In genomic region chr1:29105822-29106221, GRCh38 we compare ENCODE assay signal across 2 cellular contexts.
TF ChIP-seq lines count a peak whose summit lies in the region.

No MANE protein-coding gene starts in this region.

TF ChIP-seq in K562, 482 proteins besides CTCF, POLR2A, EP300 and RAD21 (continues in another document):
- TF ChIP-seq MAFK (IDR thresholded peaks at IDR 0.05; ENCODE audit: low read length) (no peak), ZNF274 (IDR thresholded peaks at IDR 0.05; ENCODE audit: borderline replicate concordance, low read depth, low read length) (no peak), CHCHD3 (CRISPR knock-in tag; IDR thresholded peaks at IDR 0.05) (no peak), MEIS2 (IDR thresholded peaks at IDR 0.05; ENCODE audit: partially characterized antibody) (peak; percentile 64), RREB1 (CRISPR knock-in tag; IDR thresholded peaks at IDR 0.05) (no peak), MBD1 (CRISPR knock-in tag; IDR thresholded peaks at IDR 0.05) (no peak), HCFC1 (IDR thresholded peaks at IDR 0.05; ENCODE audit: low read depth, low read length) (no peak), ZBTB11 (CRISPR knock-in tag; IDR thresholded peaks at IDR 0.05) (no peak), ZBTB9 (CRISPR knock-in tag; IDR thresholded peaks at IDR 0.05) (no peak), ELK3 (CRISPR knock-in tag; IDR thresholded peaks at IDR 0.05) (no peak), HIVEP1 (CRISPR knock-in tag; IDR thresholded peaks at IDR 0.05) (no peak)

TF ChIP-seq in HepG2, 621 proteins besides CTCF, POLR2A, EP300 and RAD21 (continues in another document):
- no peak for TF ChIP-seq ZNF598 (CRISPR knock-in tag; IDR thresholded peaks at IDR 0.05; ENCODE audit: borderline replicate concordance)
- TF ChIP-seq POLR2AphosphoS2 (IDR thresholded peaks at IDR 0.05; ENCODE audit: low read depth, low read length), result no peak
- peak; percentile 68 for TF ChIP-seq RXRB (CRISPR knock-in tag; IDR thresholded peaks at IDR 0.05; ENCODE audit: borderline replicate concordance)
- TF ChIP-seq KDM6A (CRISPR knock-in tag; IDR thresholded peaks at IDR 0.05; ENCODE audit: low read depth), result 0 out of 2 replicates have a peak, but pooled peaks have one; percentile 42
- no peak for TF ChIP-seq TAF1 (CRISPR knock-in tag; IDR thresholded peaks at IDR 0.05)
- peak; percentile 72 for TF ChIP-seq ELF3 (CRISPR knock-in tag; IDR thresholded peaks at IDR 0.05)
- TF ChIP-seq ZFX (CRISPR knock-in tag; IDR thresholded peaks at IDR 0.05; ENCODE audit: low read depth), result peak; percentile 27; the same call in 1 of the 2 replicates
- TF ChIP-seq TRIM24 (CRISPR knock-in tag; IDR thresholded peaks at IDR 0.05), result no peak
- TF ChIP-seq ZNF891 (CRISPR knock-in tag; IDR thresholded peaks at IDR 0.05), result no peak
- no peak for TF ChIP-seq ONECUT2 (CRISPR knock-in tag; IDR thresholded peaks at IDR 0.05)
- no peak for TF ChIP-seq REXO4 (CRISPR knock-in tag; IDR thresholded peaks at IDR 0.05; ENCODE audit: borderline replicate concordance)
- no peak for TF ChIP-seq AHR (CRISPR knock-in tag; IDR thresholded peaks at IDR 0.05)
- no peak; the same call in 1 of the 2 replicates for TF ChIP-seq FOXJ3 (CRISPR knock-in tag; IDR thresholded peaks at IDR 0.05; ENCODE audit: borderline replicate concordance)
- TF ChIP-seq ZNF44 (CRISPR knock-in tag; IDR thresholded peaks at IDR 0.05), result no peak
- TF ChIP-seq TBP (CRISPR knock-in tag; IDR thresholded peaks at IDR 0.05), result no peak
- no peak for TF ChIP-seq ZBTB8A (CRISPR knock-in tag; IDR thresholded peaks at IDR 0.05; ENCODE audit: borderline replicate concordance, low read depth)
- TF ChIP-seq HOXA3 (CRISPR knock-in tag; IDR thresholded peaks at IDR 0.05), result no peak
- TF ChIP-seq ZEB1 (IDR thresholded peaks at IDR 0.05; ENCODE audit: insufficient replicate concordance, low read depth), result no peak
- peak; percentile 75 for TF ChIP-seq SALL1 (CRISPR knock-in tag; IDR thresholded peaks at IDR 0.05)
- no peak for TF ChIP-seq SOX13 (IDR thresholded peaks at IDR 0.05)
- TF ChIP-seq SOX13 (CRISPR knock-in tag; conservative IDR thresholded peaks at IDR 0.05 in 1 of 2, IDR thresholded peaks at IDR 0.05 in 1 of 2), result peak in 1 of 2 experiments; percentile 46; a peak in 1 of 4 replicates
- TF ChIP-seq ZNF788 (CRISPR knock-in tag; IDR thresholded peaks at IDR 0.05; ENCODE audit: borderline replicate concordance), result no peak
- no peak for TF ChIP-seq GATA4 (IDR thresholded peaks at IDR 0.05; ENCODE audit: borderline replicate concordance, low read depth)
- TF ChIP-seq HNRNPLL (IDR thresholded peaks at IDR 0.05; ENCODE audit: low read depth, low read length, poor library complexity, severe bottlenecking), result no peak
- TF ChIP-seq SP1 (IDR thresholded peaks at IDR 0.05), result no peak
- no peak for TF ChIP-seq SP1 (CRISPR knock-in tag; IDR thresholded peaks at IDR 0.05)
- TF ChIP-seq RAD51 (IDR thresholded peaks at IDR 0.05; ENCODE audit: borderline replicate concordance), result no peak
- TF ChIP-seq FOXK2 (IDR thresholded peaks at IDR 0.05), result peak; percentile 9; the same call in 1 of the 2 replicates
- TF ChIP-seq KDM1A (CRISPR knock-in tag; IDR thresholded peaks at IDR 0.05), result peak; percentile 70; the same call in 1 of the 2 replicates
- no peak for TF ChIP-seq RELA (CRISPR knock-in tag; IDR thresholded peaks at IDR 0.05)
- TF ChIP-seq ZNF576 (CRISPR knock-in tag; IDR thresholded peaks at IDR 0.05), result no peak
- TF ChIP-seq NFATC3 (CRISPR knock-in tag; IDR thresholded peaks at IDR 0.05), result no peak
- no peak for TF ChIP-seq TRIM22 (IDR thresholded peaks at IDR 0.05)
- TF ChIP-seq HDAC6 (IDR thresholded peaks at IDR 0.05; ENCODE audit: low read depth, low read length), result no peak
- peak; percentile 57 for TF ChIP-seq HDAC2 (CRISPR knock-in tag; IDR thresholded peaks at IDR 0.05)
- no peak for TF ChIP-seq ZBTB49 (CRISPR knock-in tag; IDR thresholded peaks at IDR 0.05; ENCODE audit: borderline replicate concordance)
- no peak for TF ChIP-seq ATF7 (IDR thresholded peaks at IDR 0.05)
- TF ChIP-seq ATF7 (CRISPR knock-in tag; IDR thresholded peaks at IDR 0.05), result no peak
- no peak for TF ChIP-seq EZH2 (conservative IDR thresholded peaks at IDR 0.05; ENCODE audit: low read depth, low read length)
- peak; percentile 59; the same call in 1 of the 2 replicates for TF ChIP-seq HOMEZ (CRISPR knock-in tag; IDR thresholded peaks at IDR 0.05; ENCODE audit: low read depth)
- TF ChIP-seq ZFP82 (CRISPR knock-in tag; IDR thresholded peaks at IDR 0.05; ENCODE audit: borderline replicate concordance), result no peak
- TF ChIP-seq NONO (IDR thresholded peaks at IDR 0.05), result no peak
- TF ChIP-seq NONO (CRISPR knock-in tag; conservative IDR thresholded peaks at IDR 0.05), result 0 out of 2 replicates have a peak, but pooled peaks have one; percentile 41
- no peak for TF ChIP-seq ZNF232 (CRISPR knock-in tag; IDR thresholded peaks at IDR 0.05; ENCODE audit: borderline replicate concordance)
- no peak for TF ChIP-seq CENPBD1 (CRISPR knock-in tag; IDR thresholded peaks at IDR 0.05; ENCODE audit: borderline replicate concordance, low read depth)
- peak; percentile 36 for TF ChIP-seq FOSL2 (CRISPR knock-in tag; IDR thresholded peaks at IDR 0.05)
- TF ChIP-seq GABPB1 (CRISPR knock-in tag; IDR thresholded peaks at IDR 0.05), result no peak
- TF ChIP-seq RARA (CRISPR knock-in tag; IDR thresholded peaks at IDR 0.05), result peak; percentile 65; the same call in 1 of the 2 replicates
- TF ChIP-seq NFE2L2 (IDR thresholded peaks at IDR 0.05; ENCODE audit: low read length), result peak; percentile 44; the same call in 1 of the 2 replicates
- no peak for TF ChIP-seq ZFP1 (CRISPR knock-in tag; IDR thresholded peaks at IDR 0.05)
- no peak for TF ChIP-seq SP4 (CRISPR knock-in tag; IDR thresholded peaks at IDR 0.05)
- TF ChIP-seq GTF3A (CRISPR knock-in tag; conservative IDR thresholded peaks at IDR 0.05), result no peak
- no peak for TF ChIP-seq ISL2 (CRISPR knock-in tag; IDR thresholded peaks at IDR 0.05)
- TF ChIP-seq ZNF564 (CRISPR knock-in tag; IDR thresholded peaks at IDR 0.05), result no peak
- TF ChIP-seq ZKSCAN8 (CRISPR knock-in tag; IDR thresholded peaks at IDR 0.05; ENCODE audit: borderline replicate concordance), result no peak
- TF ChIP-seq NR2C2 (CRISPR knock-in tag; IDR thresholded peaks at IDR 0.05; ENCODE audit: borderline replicate concordance), result 0 out of 2 replicates have a peak, but pooled peaks have one; percentile 22
- no peak for TF ChIP-seq ZBTB7B (CRISPR knock-in tag; IDR thresholded peaks at IDR 0.05)
- no peak for TF ChIP-seq ZFP36L1 (CRISPR knock-in tag; IDR thresholded peaks at IDR 0.05)
- no peak for TF ChIP-seq SALL2 (CRISPR knock-in tag; IDR thresholded peaks at IDR 0.05)
- TF ChIP-seq ZNF800 (CRISPR knock-in tag; IDR thresholded peaks at IDR 0.05), result no peak
- TF ChIP-seq KDM4B (CRISPR knock-in tag; IDR thresholded peaks at IDR 0.05), result no peak
- TF ChIP-seq MTA1 (CRISPR knock-in tag; IDR thresholded peaks at IDR 0.05; ENCODE audit: borderline replicate concordance), result no peak
- TF ChIP-seq RFX1 (IDR thresholded peaks at IDR 0.05), result no peak
- TF ChIP-seq ETV5 (CRISPR knock-in tag; IDR thresholded peaks at IDR 0.05; ENCODE audit: borderline replicate concordance), result peak; percentile 14; the same call in 1 of the 2 replicates
- no peak for TF ChIP-seq ZNF616 (CRISPR knock-in tag; IDR thresholded peaks at IDR 0.05; ENCODE audit: low read depth)
- TF ChIP-seq ZBTB4 (CRISPR knock-in tag; IDR thresholded peaks at IDR 0.05; ENCODE audit: borderline replicate concordance), result no peak
- no peak for TF ChIP-seq PAWR (CRISPR knock-in tag; IDR thresholded peaks at IDR 0.05; ENCODE audit: borderline replicate concordance)
- peak; percentile 51; the same call in 1 of the 2 replicates for TF ChIP-seq RCOR2 (CRISPR knock-in tag; IDR thresholded peaks at IDR 0.05)
